ENCODE assay signal across 10 cellular contexts in the genomic region with DNA sequence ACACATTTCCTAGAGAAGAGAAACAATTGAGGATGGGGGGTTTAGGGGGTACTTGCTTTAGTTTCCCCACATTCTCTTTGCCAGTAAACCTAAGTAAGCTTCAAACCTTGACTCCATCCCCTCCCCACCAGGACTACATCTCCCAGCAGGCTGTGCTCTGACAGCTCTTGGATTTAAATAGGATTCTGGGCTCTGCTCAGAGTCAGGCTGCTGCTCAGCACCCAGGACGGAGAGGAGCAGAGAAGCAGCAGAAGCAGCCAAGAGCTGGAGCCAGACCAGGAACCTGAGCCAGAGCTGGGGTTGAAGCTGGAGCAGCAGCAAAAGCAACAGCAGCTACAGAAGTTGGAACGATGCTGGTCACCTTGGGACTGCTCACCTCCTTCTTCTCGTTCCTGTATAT. TPM values are rescaled to one million over a fixed set of nuclear protein-coding genes. Genes with fewer than 3 reads are reported as not detected.
DNase-seq lines count a peak whose midpoint lies in the region; FAIRE-seq and TF ChIP-seq lines count a peak whose summit lies in the region.
"Had no signal": no experiment of that assay in that cellular context is flagged by ENCODE, and none has a peak within 500 bp of the region (broad histone marks: within the 10 kb centered on the region; RNA-seq: fewer than 3 reads in every experiment).

No MANE protein-coding gene starts in this region.

- DNase-seq in DMS53 (lab: John Stamatoyannopoulos, UW) (peak; percentile 9), DMS53 treated with DMSO at 0.1 percent for 48 hours (lab: John Stamatoyannopoulos, UW; ENCODE audit: unreplicated experiment) (no peak), astrocyte (ENCODE audit: low read depth) (peak; percentile 27), iPS-NIHi11 (ENCODE audit: low spot score) (peak; percentile 39), superior temporal gyrus (ENCODE audit: extremely low spot score) (peak; percentile 69), T-helper 9 cell (no peak), HUDEP-2 (lab: John Stamatoyannopoulos, UW; ENCODE audit: unreplicated experiment in 76 of 76) (no peak)
- no peak for DNase-seq in stimulated activated CD4-positive, alpha-beta T cell treated with anti-CD3 and anti-CD28 coated beads, Interleukin-12 subunit alpha, Interleukin-12 subunit beta, amount 100 ng/mL, for 4 hours
- DNase-seq: NCI-H1105 had no signal

- no peaks in the 10 kb centered on the region for H4K20me1 ChIP-seq in astrocyte (ENCODE audit: insufficient read depth, low read length)

- H3K79me2 ChIP-seq in astrocyte (ENCODE audit: insufficient read depth, low read length), result no peaks in the 10 kb centered on the region

- peaks cover 15% of the 10 kb centered on the region for H3K27me3 ChIP-seq in astrocyte (ENCODE audit: insufficient read depth, low read length)

- no peaks in the 10 kb centered on the region for H3K4me1 ChIP-seq in astrocyte (ENCODE audit: insufficient read depth, low read length)

- no peak overlapping the region for H3K9ac ChIP-seq in astrocyte (ENCODE audit: low read length)

- no peak overlapping the region for H3K4me3 Mint-ChIP-seq in astrocyte (ENCODE audit: unreplicated experiment)

- no peaks in the 10 kb centered on the region for H3K4me1 Mint-ChIP-seq in astrocyte (ENCODE audit: low read depth, unreplicated experiment)

- H3K4me2 ChIP-seq in astrocyte (ENCODE audit: low read length), result no peak overlapping the region

- H3K27me3 Mint-ChIP-seq in astrocyte (ENCODE audit: low read depth, unreplicated experiment), result peaks cover 30% of the 10 kb centered on the region

- no peaks in the 10 kb centered on the region for H3K36me3 Mint-ChIP-seq in astrocyte (ENCODE audit: low read depth, unreplicated experiment)

- H2AFZ ChIP-seq in astrocyte (ENCODE audit: low read depth, low read length), result no peak overlapping the region

- no peaks in the 10 kb centered on the region for H3K9me3 ChIP-seq in astrocyte (ENCODE audit: insufficient read depth, low read depth, low read length)

- peaks cover 1% of the 10 kb centered on the region for H3K9me3 Mint-ChIP-seq in astrocyte (ENCODE audit: unreplicated experiment)

- FAIRE-seq in astrocyte (lab: Jason Lieb, UNC), result no peak
- FAIRE-seq: A204.1 had no signal

- no peaks in the 10 kb centered on the region for H3K36me3 ChIP-seq in astrocyte (ENCODE audit: insufficient read depth, low read length)

- no peak overlapping the region for H3K4me3 ChIP-seq in astrocyte (ENCODE audit: insufficient read depth, low read depth, low read length)

- no peak overlapping the region for H3K27ac Mint-ChIP-seq in astrocyte (ENCODE audit: unreplicated experiment)

- no peak overlapping the region for H3K27ac ChIP-seq in astrocyte (ENCODE audit: low read depth, low read length)

- no peak for TF ChIP-seq CTCF in astrocyte (IDR thresholded peaks at IDR 0.05; ENCODE audit: insufficient read depth, low read depth, low read length)

RNA-seq across cellular contexts. Expression of gene RDH12, which starts 20.6 kb away (rescaled TPM):
- 0.16 TPM in 1 of 2 replicates, not detected in the other for total RNA-seq in astrocyte

RNA-seq across cellular contexts. Expression of gene RDH11, which starts 26.7 kb away (rescaled TPM):
- 92.3 and 96.2 TPM in 2 replicates for total RNA-seq in astrocyte

RNA-seq across cellular contexts. Expression of gene VTI1B, which starts 47.9 kb away (rescaled TPM):
- total RNA-seq in astrocyte, result 82.7 and 92.0 TPM in 2 replicates

Comparison
In these comparisons a context has a peak if more than half of its experiments do, and no peak if none do; other contexts are left out.
1. DNase-seq: peak in DMS53 (single experiment), astrocyte (single experiment), iPS-NIHi11 (single experiment) and superior temporal gyrus (single experiment); none in DMS53 treated with DMSO at 0.1 percent for 48 hours (single experiment), T-helper 9 cell (single experiment), HUDEP-2 (0 of 76) and stimulated activated CD4-positive, alpha-beta T cell treated with anti-CD3 and anti-CD28 coated beads, Interleukin-12 subunit alpha, Interleukin-12 subunit beta, amount 100 ng/mL, for 4 hours (single experiment).